In genomic region chr2:190718652-190719526, GRCh38 we compare ENCODE assay signal across 8 cellular contexts.
DNase-seq lines count a peak whose midpoint lies in the region; ATAC-seq lines count a peak whose summit lies in the region.

No MANE protein-coding gene starts in this region.

- ATAC-seq in GM21360 (IDR thresholded peaks at IDR 0.05; ENCODE audit: unreplicated experiment) (peak; percentile 63), HG03521 (IDR thresholded peaks at IDR 0.05; ENCODE audit: unreplicated experiment) (peak; percentile 61)

- DNase-seq in DMS 273 (lab: John Stamatoyannopoulos, UW; ENCODE audit: unreplicated experiment) (peak; percentile 67), activated T-cell treated with anti-CD3 and anti-CD28 coated beads for 48 hours (ENCODE audit: low read depth) (peak; percentile 68), iPS-NIHi11 (ENCODE audit: low spot score) (peak; percentile 19), NCI-H1694 (lab: John Stamatoyannopoulos, UW) (no peak), NCI-H446 (lab: John Stamatoyannopoulos, UW) (no peak)
- peak; percentile 41 for DNase-seq in stimulated activated CD8-positive, alpha-beta memory T cell treated with anti-CD3 and anti-CD28 coated beads, Interleukin-7, amount 100 ng/mL, for 24 hours (ENCODE audit: low read depth)

Comparison
In these comparisons a context has a peak if more than half of its experiments do, and no peak if none do; other contexts are left out.
1. DNase-seq: peak in DMS 273 (single experiment), activated T-cell treated with anti-CD3 and anti-CD28 coated beads for 48 hours (single experiment), iPS-NIHi11 (single experiment) and stimulated activated CD8-positive, alpha-beta memory T cell treated with anti-CD3 and anti-CD28 coated beads, Interleukin-7, amount 100 ng/mL, for 24 hours (single experiment); none in NCI-H1694 (single experiment) and NCI-H446 (0 of 2).